In genomic region chr2:220512419-220512818, GRCh38 we compare ENCODE assay signal across 15 cellular contexts.
DNase-seq lines count a peak whose midpoint lies in the region; ATAC-seq, FAIRE-seq and TF ChIP-seq lines count a peak whose summit lies in the region.
"Had no signal": no experiment of that assay in that cellular context is flagged by ENCODE, and none has a peak within 500 bp of the region (broad histone marks: within the 10 kb centered on the region; RNA-seq: fewer than 3 reads in every experiment).

No MANE protein-coding gene starts in this region.

- H3K4me1 ChIP-seq in A549 (peaks cover 13% of the 10 kb centered on the region), upper lobe of right lung (no peaks in the 10 kb centered on the region), BE2C (no peaks in the 10 kb centered on the region)
- H3K4me1 ChIP-seq: tibial artery had no signal

- TF ChIP-seq CTCF in A549 (IDR thresholded peaks at IDR 0.05) (no peak), upper lobe of right lung (IDR thresholded peaks at IDR 0.05) (no peak), BE2C (IDR thresholded peaks at IDR 0.05; ENCODE audit: low read depth, low read length) (no peak)

- no peak for TF ChIP-seq RAD21 in A549 (conservative IDR thresholded peaks at IDR 0.05 in 1 of 2, IDR thresholded peaks at IDR 0.05 in 1 of 2)

- H3K4me3 ChIP-seq in A549 = no peak overlapping the region
- H3K4me3 ChIP-seq in upper lobe of right lung = no peak overlapping the region
- no peak overlapping the region for H3K4me3 ChIP-seq in BE2C (ENCODE audit: low read depth, low read length)
- H3K4me3 ChIP-seq: tibial artery had no signal

- H3K36me3 ChIP-seq in upper lobe of right lung (no peaks in the 10 kb centered on the region), BE2C (no peaks in the 10 kb centered on the region)
- H3K36me3 ChIP-seq: tibial artery had no signal

- H3K27me3 ChIP-seq in upper lobe of right lung = no peaks in the 10 kb centered on the region
- no peaks in the 10 kb centered on the region for H3K27me3 ChIP-seq in BE2C
- H3K27me3 ChIP-seq: tibial artery had no signal

- H3K9me3 ChIP-seq in A549 (no peaks in the 10 kb centered on the region), upper lobe of right lung (no peaks in the 10 kb centered on the region), BE2C (no peaks in the 10 kb centered on the region)
- H3K9me3 ChIP-seq: tibial artery had no signal

- WGBS in A549 (ENCODE audit: missing lambda C conversion rate) = 5% methylated on average over 2 of the region's 2 CpGs

- no peak for FAIRE-seq in A549 (lab: Jason Lieb, UNC)

- TF ChIP-seq EP300 in A549 (IDR thresholded peaks at IDR 0.05) = no peak

- ATAC-seq in A549 (no peak), upper lobe of right lung (no peak), GM18520 (IDR thresholded peaks at IDR 0.05; ENCODE audit: unreplicated experiment) (no peak)
- ATAC-seq: activated naive CD4-positive, alpha-beta T cell treated with anti-CD3 and anti-CD28 coated beads, Interleukin-2, amount 50 U/mL, for 72 hours; stimulated activated effector memory CD8-positive, alpha-beta T cell treated with anti-CD3 and anti-CD28 coated beads, Interleukin-12 subunit alpha, Interleukin-12 subunit beta, amount 100 ng/mL, for 72 hours had no signal

- POLR2A ChIA-PET in A549 (lab: Yijun Ruan, JAX) = no interaction called here

- H3K4me2 ChIP-seq in A549 = peak overlapping the region; percentile 37

- CTCF ChIA-PET in A549 (lab: Yijun Ruan, JAX) = no interaction called here

- no peak for TF ChIP-seq POLR2A in A549 (IDR thresholded peaks at IDR 0.05; ENCODE audit: low read length)

- H3K27ac ChIP-seq in A549 = peak overlapping the region in 1 of 2 experiments; percentile 35; a peak in 2 of 6 replicates
- no peak overlapping the region for H3K27ac ChIP-seq in upper lobe of right lung
- H3K27ac ChIP-seq: tibial artery had no signal

- intact Hi-C loops in upper lobe of right lung (cut with DNase I) = no loop called here

- DNase-seq in A549 (ENCODE audit: low read depth in 1 of 2, low spot score in 1 of 2) (no peak), HS-5 (ENCODE audit: low read depth) (peak; percentile 80), astrocyte of the hippocampus (ENCODE audit: low read depth, low spot score) (peak; percentile 40), glomerular visceral epithelial cell (ENCODE audit: extremely low spot score) (peak; percentile 44), upper lobe of right lung (no peak), NCI-H2196 (lab: John Stamatoyannopoulos, UW; ENCODE audit: unreplicated experiment) (no peak), BE2C (no peak)
- DNase-seq: activated CD4-positive, alpha-beta T cell treated with anti-CD3 and anti-CD28 coated beads, Interleukin-2, amount 50 U/mL, for 1 hour; activated T-cell treated with anti-CD3 and anti-CD28 coated beads, Interleukin-2, amount 50 U/mL, for 1 hour; NCI-H1436; NCI-H446; tibial artery had no signal

TF ChIP-seq in A549, 52 proteins besides CTCF, POLR2A, EP300 and RAD21:
- TF ChIP-seq FOSL2 (IDR thresholded peaks at IDR 0.05) = no peak
- TF ChIP-seq FOSL2 (CRISPR knock-in tag; IDR thresholded peaks at IDR 0.05) = no peak
- TF ChIP-seq ZC3H11A (IDR thresholded peaks at IDR 0.05) = no peak
- TF ChIP-seq PBX3 (IDR thresholded peaks at IDR 0.05) = no peak
- TF ChIP-seq MYC (IDR thresholded peaks at IDR 0.05; ENCODE audit: borderline replicate concordance, low read length) = no peak
- no peak for TF ChIP-seq CEBPB (IDR thresholded peaks at IDR 0.05)
- no peak for TF ChIP-seq ESRRA (IDR thresholded peaks at IDR 0.05; ENCODE audit: borderline replicate concordance, low read length)
- no peak for TF ChIP-seq GATA3 (IDR thresholded peaks at IDR 0.05; ENCODE audit: borderline replicate concordance)
- no peak for TF ChIP-seq EHF (CRISPR knock-in tag; IDR thresholded peaks at IDR 0.05)
- no peak for TF ChIP-seq SREBF2 (IDR thresholded peaks at IDR 0.05)
- no peak for TF ChIP-seq HES2 (IDR thresholded peaks at IDR 0.05)
- TF ChIP-seq KDM1A (IDR thresholded peaks at IDR 0.05; ENCODE audit: low read depth) = no peak
TF ChIP-seq in A549: peak in this region for 0.

Comparison
In these comparisons a context has a peak if more than half of its experiments do, and no peak if none do; other contexts are left out.
1. DNase-seq: peak in HS-5 (single experiment), astrocyte of the hippocampus (single experiment) and glomerular visceral epithelial cell (single experiment); none in A549 (0 of 2), upper lobe of right lung (single experiment), NCI-H2196 (single experiment) and BE2C (single experiment).